In genomic region chr10:22658745-22659410, GRCh38 we compare ENCODE assay signal across 1 cellular context.
TF ChIP-seq lines count a peak whose summit lies in the region.

No MANE protein-coding gene starts in this region.

TF ChIP-seq in IMR-90, 13 proteins besides CTCF, POLR2A, EP300 and RAD21:
- TF ChIP-seq SMC3 (IDR thresholded peaks at IDR 0.05; ENCODE audit: low read depth, low read length) (no peak), CEBPB (IDR thresholded peaks at IDR 0.05; ENCODE audit: low read depth, low read length) (peak; percentile 80), RFX5 (IDR thresholded peaks at IDR 0.05; ENCODE audit: low read depth, low read length) (no peak)
TF ChIP-seq in IMR-90: peak in this region for 1.
